Comparison of ENCODE assay signal across 4 cellular contexts in the genomic region with DNA sequence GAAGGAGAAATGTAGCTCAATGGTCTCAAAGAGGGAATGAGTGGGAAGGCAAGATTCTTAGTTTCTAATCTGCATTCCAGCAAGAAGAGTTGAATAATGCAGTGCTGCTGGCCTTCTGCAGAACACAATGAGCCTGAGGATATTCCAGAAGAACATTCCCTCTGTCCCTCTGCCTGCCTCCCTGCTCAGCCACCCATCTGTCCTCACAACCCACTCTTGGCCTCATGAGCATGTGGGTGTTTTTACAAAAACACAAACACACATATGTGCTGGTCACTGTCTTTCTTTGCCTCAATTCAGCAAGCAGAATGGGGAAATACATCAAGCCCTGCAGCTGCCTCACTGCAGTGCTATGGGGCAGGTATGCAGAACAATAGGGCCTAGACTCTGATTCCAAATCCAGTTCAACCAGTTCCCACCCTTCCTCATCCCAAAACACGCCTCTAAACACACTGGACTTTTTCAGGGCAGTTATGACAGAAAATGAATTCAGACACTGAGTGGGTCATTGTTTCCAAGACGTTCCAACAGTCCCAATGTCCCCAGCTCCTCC.
DNase-seq lines count a peak whose midpoint lies in the region; FAIRE-seq and TF ChIP-seq lines count a peak whose summit lies in the region.
"Not testable (repeated sequence)": the region's sequence is repeated elsewhere in the genome, so short reads cannot be mapped to it uniquely, and the experiment has no call there.

No MANE protein-coding gene starts in this region.

- not testable (repeated sequence) for H2AFZ ChIP-seq in trophoblast cell (ENCODE audit: insufficient read depth, low read length, poor library complexity)

- peak; percentile 23 for FAIRE-seq in bronchial epithelial cell (lab: Jason Lieb, UNC)

- H3K27me3 Mint-ChIP-seq in glutamatergic neuron (ENCODE audit: unreplicated experiment), result not testable (repeated sequence)

- H3K9ac ChIP-seq in trophoblast cell (ENCODE audit: low read length), result not testable (repeated sequence)

- not testable (repeated sequence) for H2BK12ac ChIP-seq in trophoblast cell (ENCODE audit: low read length)

- peak; percentile 0 for DNase-seq in SIG-M5 treated with dmso at 0.1 percent for 504 hours (lab: John Stamatoyannopoulos, UW; ENCODE audit: unreplicated experiment)
- DNase-seq in bronchial epithelial cell (ENCODE audit: low read depth); glutamatergic neuron: not testable (repeated sequence)
- peak; percentile 77 to 81 for DNase-seq in trophoblast cell

- peaks cover 25% of the 10 kb centered on the region for H3K4me1 Mint-ChIP-seq in glutamatergic neuron (ENCODE audit: low read depth, unreplicated experiment)

- H2BK5ac ChIP-seq in trophoblast cell (ENCODE audit: low read depth, low read length, poor library complexity), result not testable (repeated sequence)

- not testable (repeated sequence) for H3K36me3 ChIP-seq in bronchial epithelial cell (ENCODE audit: control insufficient read depth, insufficient read depth, low read length); trophoblast cell (ENCODE audit: control insufficient read depth in 1 of 2, insufficient read depth in 2 of 2, low read length in 2 of 2)

- H3K79me1 ChIP-seq in trophoblast cell (ENCODE audit: low read length), result not testable (repeated sequence)

- not testable (repeated sequence) for H3K14ac ChIP-seq in trophoblast cell (ENCODE audit: low read length)

- not testable (repeated sequence) for H2BK120ac ChIP-seq in trophoblast cell (ENCODE audit: insufficient read depth, low read length, poor library complexity)

- not testable (repeated sequence) for H3K4me2 ChIP-seq in trophoblast cell (ENCODE audit: low read length)

- not testable (repeated sequence) for TF ChIP-seq CTCF in bronchial epithelial cell (IDR thresholded peaks at IDR 0.05; ENCODE audit: insufficient read depth, low read length, severe bottlenecking); glutamatergic neuron (IDR thresholded peaks at IDR 0.05; ENCODE audit: partially characterized antibody, unreplicated experiment)

- WGBS in trophoblast cell (ENCODE audit: extremely low coverage, insufficient coverage, insufficient read length), result no CpG with 5 or more reads among the region's 2 CpGs

- H3K4ac ChIP-seq in trophoblast cell (ENCODE audit: low read depth, low read length), result not testable (repeated sequence)

- not testable (repeated sequence) for H3K36me3 Mint-ChIP-seq in glutamatergic neuron (ENCODE audit: unreplicated experiment)

- peaks cover 12% of the 10 kb centered on the region for H3K9me3 Mint-ChIP-seq in glutamatergic neuron (ENCODE audit: unreplicated experiment)

- not testable (repeated sequence) for H4K12ac ChIP-seq in trophoblast cell (ENCODE audit: low read depth, low read length)

- peaks cover 36% of the 10 kb centered on the region for H3K9me3 ChIP-seq in trophoblast cell (ENCODE audit: insufficient read depth, low read depth, low read length)

- not testable (repeated sequence) for H3K4me1 ChIP-seq in trophoblast cell (ENCODE audit: control insufficient read depth in 1 of 2, insufficient read depth in 2 of 2, low read length in 2 of 2)

- H3K4me3 ChIP-seq in bronchial epithelial cell (ENCODE audit: low read depth, low read length); trophoblast cell (ENCODE audit: low read depth, low read length): not testable (repeated sequence)

- not testable (repeated sequence) for H3K27ac ChIP-seq in trophoblast cell (ENCODE audit: low read depth, low read length)

- H2AK5ac ChIP-seq in trophoblast cell (ENCODE audit: low read length), result not testable (repeated sequence)

- H3K23ac ChIP-seq in trophoblast cell (ENCODE audit: low read length), result not testable (repeated sequence)

- not testable (repeated sequence) for H4K8ac ChIP-seq in trophoblast cell (ENCODE audit: low read depth, low read length)

- not testable (repeated sequence) for H3K79me2 ChIP-seq in trophoblast cell (ENCODE audit: control insufficient read depth, insufficient read depth, low read length, poor library complexity)

- H3K27me3 ChIP-seq in bronchial epithelial cell (ENCODE audit: control insufficient read depth, insufficient read depth, low read length); trophoblast cell (ENCODE audit: insufficient read depth, low read length): not testable (repeated sequence)

- H4K91ac ChIP-seq in trophoblast cell (ENCODE audit: low read depth, low read length), result not testable (repeated sequence)

- H3K27ac Mint-ChIP-seq in glutamatergic neuron (ENCODE audit: unreplicated experiment), result peak overlapping the region; percentile 44

- H3K18ac ChIP-seq in trophoblast cell (ENCODE audit: low read length), result not testable (repeated sequence)

- not testable (repeated sequence) for H3K4me3 Mint-ChIP-seq in glutamatergic neuron (ENCODE audit: unreplicated experiment)
